Comparison of ENCODE assay signal across 21 cellular contexts in the genomic region with DNA sequence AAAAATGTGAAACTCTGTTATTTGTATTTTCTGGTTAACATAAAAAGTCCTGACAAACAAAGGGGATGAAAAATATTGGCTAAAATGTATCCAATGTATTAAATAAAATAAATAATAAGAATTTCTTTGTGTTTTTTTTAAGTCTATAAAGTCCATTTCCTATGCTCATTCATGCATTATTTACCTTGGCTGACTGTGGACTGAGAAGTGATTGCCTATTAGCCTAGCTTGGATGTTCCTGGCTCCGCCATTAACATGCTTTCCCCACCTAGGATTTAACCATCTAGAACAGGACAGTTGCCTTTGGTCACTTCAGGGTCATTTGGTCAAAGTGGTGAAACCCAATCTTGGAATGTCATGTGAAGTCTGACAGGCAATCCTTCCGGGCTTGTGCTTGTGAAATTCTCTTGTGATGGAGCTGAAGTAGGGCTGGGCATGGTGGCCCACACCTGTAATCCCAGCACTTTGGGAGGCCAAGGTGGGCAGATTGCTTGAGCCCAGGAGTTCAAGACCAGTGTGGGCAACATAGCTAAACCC.
A peak's percentile ranks its signal among the peaks of the same experiment; 100 is the strongest.
DNase-seq lines count a peak whose midpoint lies in the region; ATAC-seq and TF ChIP-seq lines count a peak whose summit lies in the region.
"Had no signal": no experiment of that assay in that cellular context is flagged by ENCODE, and none has a peak within 500 bp of the region (broad histone marks: within the 10 kb centered on the region; RNA-seq: fewer than 3 reads in every experiment).

No MANE protein-coding gene starts in this region.

- H3K27me3 ChIP-seq in trophoblast cell (ENCODE audit: insufficient read depth, low read length): no peaks in the 10 kb centered on the region
- no peaks in the 10 kb centered on the region for H3K27me3 ChIP-seq in SK-N-SH (ENCODE audit: insufficient read depth)
- no peaks in the 10 kb centered on the region for H3K27me3 ChIP-seq in esophagus squamous epithelium
- H3K27me3 ChIP-seq: BLaER1 had no signal

- CTCF ChIA-PET in SK-N-SH (lab: Yijun Ruan, JAX): interaction anchor here (1.4 kb wide), 1 partner anchor 211 kb away, joined by 8 read pairs; no protein-coding TSS in a partner anchor

- H3K79me1 ChIP-seq in trophoblast cell (ENCODE audit: low read length): peaks cover 12% of the 10 kb centered on the region

- H3K27ac ChIP-seq in VCaP: 0 out of 2 replicates have a peak overlapping the region, but pooled peaks have one; percentile 13
- no peak overlapping the region for H3K27ac ChIP-seq in trophoblast cell (ENCODE audit: low read depth, low read length)
- H3K27ac ChIP-seq in SK-N-SH (ENCODE audit: low read depth in 2 of 2, low read length in 1 of 2): no peak overlapping the region
- H3K27ac ChIP-seq in esophagus squamous epithelium: no peak overlapping the region
- H3K27ac ChIP-seq: BLaER1, C4-2B, GM23248 had no signal

- no peak for TF ChIP-seq EP300 in SK-N-SH (IDR thresholded peaks at IDR 0.05; ENCODE audit: borderline replicate concordance in 1 of 2, low read depth in 1 of 2, low read length in 1 of 2)

- no peaks in the 10 kb centered on the region for H3F3A ChIP-seq in SK-N-SH (replicated peaks; ENCODE audit: insufficient read depth)

- H3K9me3 ChIP-seq in trophoblast cell (ENCODE audit: insufficient read depth, low read depth, low read length) (no peaks in the 10 kb centered on the region), SK-N-SH (no peaks in the 10 kb centered on the region), esophagus squamous epithelium (no peaks in the 10 kb centered on the region)
- H3K9me3 ChIP-seq: BLaER1, Caco-2 had no signal

- TF ChIP-seq POLR2A in esophagus squamous epithelium (IDR thresholded peaks at IDR 0.05): no peak

- H2BK5ac ChIP-seq in trophoblast cell (ENCODE audit: low read depth, low read length, poor library complexity): no peak overlapping the region

- H4K20me1 ChIP-seq in SK-N-SH (ENCODE audit: insufficient read depth): no peaks in the 10 kb centered on the region
- H4K20me1 ChIP-seq: BLaER1 had no signal

- H2BK12ac ChIP-seq in trophoblast cell (ENCODE audit: low read length): peak overlapping the region; percentile 64

- TF ChIP-seq RAD21 in SK-N-SH (IDR thresholded peaks at IDR 0.05; ENCODE audit: low read length): no peak

- TF ChIP-seq CTCF in VCaP (conservative IDR thresholded peaks at IDR 0.05) (no peak), SK-N-SH (IDR thresholded peaks at IDR 0.05) (no peak), esophagus squamous epithelium (IDR thresholded peaks at IDR 0.05) (no peak)

- no peak overlapping the region for H4K12ac ChIP-seq in trophoblast cell (ENCODE audit: low read depth, low read length)

- H2AK5ac ChIP-seq in trophoblast cell (ENCODE audit: low read length): no peak overlapping the region

- H3K27me3 Mint-ChIP-seq in stimulated activated memory B cell treated with anti-CD40 and anti-IgM and Interleukin-4, amounts not matched to agents 10 μg/mL and 1 μg/mL and 100 μg/mL, for 72 hours: peaks cover 10% of the 10 kb centered on the region

- H3K9ac ChIP-seq in trophoblast cell (ENCODE audit: low read length) (no peak overlapping the region), SK-N-SH (no peak overlapping the region)
- H3K9ac ChIP-seq: BLaER1, GM23248 had no signal

- H2BK120ac ChIP-seq in trophoblast cell (ENCODE audit: insufficient read depth, low read length, poor library complexity): peak overlapping the region; percentile 72

- no peak overlapping the region for H3K4me2 ChIP-seq in trophoblast cell (ENCODE audit: low read length)
- no peak overlapping the region for H3K4me2 ChIP-seq in SK-N-SH
- H3K4me2 ChIP-seq: BLaER1 had no signal

- no peaks in the 10 kb centered on the region for H3K36me3 Mint-ChIP-seq in stimulated activated memory B cell treated with anti-CD40 and anti-IgM and Interleukin-4, amounts not matched to agents 10 μg/mL and 1 μg/mL and 100 μg/mL, for 72 hours
- H3K36me3 Mint-ChIP-seq: CD4-positive, CD25-positive, alpha-beta regulatory T cell; CD8-positive, alpha-beta T cell had no signal

- H3K23ac ChIP-seq in trophoblast cell (ENCODE audit: low read length): no peak overlapping the region

- H3K27ac Mint-ChIP-seq in stimulated activated memory B cell treated with anti-CD40 and anti-IgM and Interleukin-4, amounts not matched to agents 10 μg/mL and 1 μg/mL and 100 μg/mL, for 72 hours: no peak overlapping the region
- H3K27ac Mint-ChIP-seq: B cell; CD8-positive, alpha-beta T cell had no signal

- H3K4me3 ChIP-seq in trophoblast cell (ENCODE audit: low read depth, low read length) (no peak overlapping the region), SK-N-SH (ENCODE audit: low read depth in 2 of 2, low read length in 1 of 2) (no peak overlapping the region), esophagus squamous epithelium (no peak overlapping the region)
- H3K4me3 ChIP-seq: BLaER1, GM23248 had no signal

- WGBS in trophoblast cell (ENCODE audit: extremely low coverage, insufficient coverage, insufficient read length): no CpG with 5 or more reads among the region's 2 CpGs
- 71% methylated on average over 2 of the region's 2 CpGs for WGBS in SK-N-SH (ENCODE audit: low lambda C conversion rate)
- 71 to 79% methylated on average over 1 to 2 of the region's 2 CpGs for WGBS in esophagus squamous epithelium, 2 donors

- no peak overlapping the region for H4K8ac ChIP-seq in trophoblast cell (ENCODE audit: low read depth, low read length)

- H3K36me3 ChIP-seq in trophoblast cell (ENCODE audit: control insufficient read depth in 1 of 2, insufficient read depth in 2 of 2, low read length in 2 of 2): no peaks in the 10 kb centered on the region
- H3K36me3 ChIP-seq in SK-N-SH (replicated peaks in 1 of 2; ENCODE audit: control insufficient read depth in 1 of 2, insufficient read depth in 2 of 2, low read length in 1 of 2): no peaks in the 10 kb centered on the region
- no peaks in the 10 kb centered on the region for H3K36me3 ChIP-seq in esophagus squamous epithelium
- H3K36me3 ChIP-seq: BLaER1 had no signal

- H4K91ac ChIP-seq in trophoblast cell (ENCODE audit: low read depth, low read length): no peak overlapping the region

- peak overlapping the region; percentile 51 for H3K14ac ChIP-seq in trophoblast cell (ENCODE audit: low read length)

- intact Hi-C loops in esophagus squamous epithelium (cut with DNase I): no loop called here

- POLR2A ChIA-PET in SK-N-SH (lab: Yijun Ruan, JAX): no interaction called here

- no peak overlapping the region for H2AFZ ChIP-seq in trophoblast cell (ENCODE audit: insufficient read depth, low read length, poor library complexity)
- no peak overlapping the region for H2AFZ ChIP-seq in SK-N-SH (ENCODE audit: low read depth)
- H2AFZ ChIP-seq: GM23248 had no signal

- ATAC-seq in stimulated activated memory B cell treated with anti-CD40 and anti-IgM and Interleukin-4, amounts not matched to agents 10 μg/mL and 1 μg/mL and 100 μg/mL, for 72 hours: no peak
- ATAC-seq: CD8-positive, alpha-beta T cell had no signal

- H3K18ac ChIP-seq in trophoblast cell (ENCODE audit: low read length): no peak overlapping the region

- H3K4me1 ChIP-seq in trophoblast cell (ENCODE audit: control insufficient read depth in 1 of 2, insufficient read depth in 2 of 2, low read length in 2 of 2): peaks cover 2 to 3% of the 10 kb centered on the region in 2 experiments
- H3K4me1 ChIP-seq in SK-N-SH (ENCODE audit: control insufficient read depth in 1 of 2, insufficient read depth in 2 of 2, low read depth in 1 of 2, low read length in 1 of 2): peaks cover 0 to 4% of the 10 kb centered on the region in 2 experiments; a peak in 1 of 4 replicates
- H3K4me1 ChIP-seq in esophagus squamous epithelium: no peaks in the 10 kb centered on the region
- H3K4me1 ChIP-seq: BLaER1, Caco-2 had no signal

- H3K4ac ChIP-seq in trophoblast cell (ENCODE audit: low read depth, low read length): no peak overlapping the region

- DNase-seq in dermis microvascular lymphatic vessel endothelial cell (ENCODE audit: low read depth in 2 of 2) (peak; percentile 36 to 61), left kidney (ENCODE audit: low read depth, low spot score) (peak; percentile 56), trophoblast cell (no peak), SK-N-SH (no peak), esophagus squamous epithelium (lab: John Stamatoyannopoulos, UW) (no peak), DMS114 treated with DMSO at 0.1 percent for 48 hours (lab: John Stamatoyannopoulos, UW; ENCODE audit: unreplicated experiment) (no peak)
- DNase-seq: Caco-2; CD4-positive, CD25-positive, alpha-beta regulatory T cell; CD8-positive, alpha-beta T cell; DMS 273 treated with DMSO at 0.1 percent for 48 hours; DMS53; DMS79 treated with DMSO at 0.1 percent for 48 hours; GF-D8; GM23248; H7; HCEC 1CT had no signal

- no peaks in the 10 kb centered on the region for H3K4me1 Mint-ChIP-seq in stimulated activated memory B cell treated with anti-CD40 and anti-IgM and Interleukin-4, amounts not matched to agents 10 μg/mL and 1 μg/mL and 100 μg/mL, for 72 hours
- H3K4me1 Mint-ChIP-seq: B cell; CD4-positive, CD25-positive, alpha-beta regulatory T cell had no signal

- H3K79me2 ChIP-seq in trophoblast cell (ENCODE audit: control insufficient read depth, insufficient read depth, low read length, poor library complexity) (no peaks in the 10 kb centered on the region), SK-N-SH (ENCODE audit: insufficient read depth) (no peaks in the 10 kb centered on the region)

- no peak overlapping the region for H3K4me3 Mint-ChIP-seq in stimulated activated memory B cell treated with anti-CD40 and anti-IgM and Interleukin-4, amounts not matched to agents 10 μg/mL and 1 μg/mL and 100 μg/mL, for 72 hours
- H3K4me3 Mint-ChIP-seq: B cell; CD4-positive, CD25-positive, alpha-beta regulatory T cell; CD8-positive, alpha-beta T cell had no signal

- no peaks in the 10 kb centered on the region for H3K9me3 Mint-ChIP-seq in stimulated activated memory B cell treated with anti-CD40 and anti-IgM and Interleukin-4, amounts not matched to agents 10 μg/mL and 1 μg/mL and 100 μg/mL, for 72 hours
- H3K9me3 Mint-ChIP-seq: CD4-positive, CD25-positive, alpha-beta regulatory T cell; CD8-positive, alpha-beta T cell had no signal

- no peaks in the 10 kb centered on the region for H3K9me2 ChIP-seq in SK-N-SH

TF ChIP-seq in SK-N-SH, 30 proteins besides CTCF, POLR2A, EP300 and RAD21:
- TF ChIP-seq RCOR1 (IDR thresholded peaks at IDR 0.05; ENCODE audit: low read length): no peak

Comparison
In these comparisons a context has a peak if more than half of its experiments do, and no peak if none do; other contexts are left out.
1. DNase-seq: peak in dermis microvascular lymphatic vessel endothelial cell (2 of 2) and left kidney (single experiment); none in trophoblast cell (0 of 2), SK-N-SH (single experiment), esophagus squamous epithelium (single experiment) and DMS114 treated with DMSO at 0.1 percent for 48 hours (single experiment).